Comparison of ENCODE assay signal across 1 cellular context in the genomic region with DNA sequence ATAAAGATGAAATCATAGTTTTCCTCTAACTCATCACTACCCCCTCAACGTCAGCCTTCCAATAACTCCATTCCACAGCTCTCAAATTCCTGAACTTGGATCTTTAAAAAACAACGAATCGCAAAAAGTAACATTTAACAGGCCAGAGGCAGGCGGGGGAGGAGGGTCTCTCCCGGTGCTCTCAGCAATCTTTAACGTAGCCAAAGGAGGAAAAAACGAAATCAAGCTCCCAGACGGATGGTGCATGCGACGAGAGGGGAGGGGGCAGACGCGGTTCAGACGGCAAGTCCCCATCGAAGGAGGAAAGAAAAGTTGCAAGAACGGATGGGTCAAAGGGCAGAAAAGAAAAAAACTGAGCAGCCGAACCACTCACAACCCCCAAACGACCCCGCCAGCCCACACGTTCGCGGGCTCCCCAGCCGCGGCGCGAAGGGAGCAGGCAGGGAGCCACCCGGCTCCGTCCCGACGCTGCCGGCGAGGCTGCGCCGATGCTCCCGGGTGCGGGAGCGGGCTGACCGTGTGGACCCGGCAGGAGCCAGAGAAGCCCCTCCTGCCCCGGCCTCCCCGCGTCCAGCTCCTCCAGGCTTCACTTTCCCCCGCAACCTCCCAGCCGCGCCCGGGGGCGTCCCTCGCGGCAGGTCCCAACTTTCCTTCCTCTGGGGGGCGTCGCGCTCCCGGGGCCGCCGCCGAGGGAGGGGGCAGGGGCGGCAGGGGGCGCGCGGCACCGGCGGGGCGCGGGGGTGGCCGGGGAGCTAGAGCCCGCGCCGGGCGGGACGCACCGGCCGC.
TF ChIP-seq lines count a peak whose summit lies in the region.

No MANE protein-coding gene starts in this region.

TF ChIP-seq in GM23338, 12 proteins besides CTCF, POLR2A, EP300 and RAD21 (continued from another document):
- TF ChIP-seq, protein P1, sequence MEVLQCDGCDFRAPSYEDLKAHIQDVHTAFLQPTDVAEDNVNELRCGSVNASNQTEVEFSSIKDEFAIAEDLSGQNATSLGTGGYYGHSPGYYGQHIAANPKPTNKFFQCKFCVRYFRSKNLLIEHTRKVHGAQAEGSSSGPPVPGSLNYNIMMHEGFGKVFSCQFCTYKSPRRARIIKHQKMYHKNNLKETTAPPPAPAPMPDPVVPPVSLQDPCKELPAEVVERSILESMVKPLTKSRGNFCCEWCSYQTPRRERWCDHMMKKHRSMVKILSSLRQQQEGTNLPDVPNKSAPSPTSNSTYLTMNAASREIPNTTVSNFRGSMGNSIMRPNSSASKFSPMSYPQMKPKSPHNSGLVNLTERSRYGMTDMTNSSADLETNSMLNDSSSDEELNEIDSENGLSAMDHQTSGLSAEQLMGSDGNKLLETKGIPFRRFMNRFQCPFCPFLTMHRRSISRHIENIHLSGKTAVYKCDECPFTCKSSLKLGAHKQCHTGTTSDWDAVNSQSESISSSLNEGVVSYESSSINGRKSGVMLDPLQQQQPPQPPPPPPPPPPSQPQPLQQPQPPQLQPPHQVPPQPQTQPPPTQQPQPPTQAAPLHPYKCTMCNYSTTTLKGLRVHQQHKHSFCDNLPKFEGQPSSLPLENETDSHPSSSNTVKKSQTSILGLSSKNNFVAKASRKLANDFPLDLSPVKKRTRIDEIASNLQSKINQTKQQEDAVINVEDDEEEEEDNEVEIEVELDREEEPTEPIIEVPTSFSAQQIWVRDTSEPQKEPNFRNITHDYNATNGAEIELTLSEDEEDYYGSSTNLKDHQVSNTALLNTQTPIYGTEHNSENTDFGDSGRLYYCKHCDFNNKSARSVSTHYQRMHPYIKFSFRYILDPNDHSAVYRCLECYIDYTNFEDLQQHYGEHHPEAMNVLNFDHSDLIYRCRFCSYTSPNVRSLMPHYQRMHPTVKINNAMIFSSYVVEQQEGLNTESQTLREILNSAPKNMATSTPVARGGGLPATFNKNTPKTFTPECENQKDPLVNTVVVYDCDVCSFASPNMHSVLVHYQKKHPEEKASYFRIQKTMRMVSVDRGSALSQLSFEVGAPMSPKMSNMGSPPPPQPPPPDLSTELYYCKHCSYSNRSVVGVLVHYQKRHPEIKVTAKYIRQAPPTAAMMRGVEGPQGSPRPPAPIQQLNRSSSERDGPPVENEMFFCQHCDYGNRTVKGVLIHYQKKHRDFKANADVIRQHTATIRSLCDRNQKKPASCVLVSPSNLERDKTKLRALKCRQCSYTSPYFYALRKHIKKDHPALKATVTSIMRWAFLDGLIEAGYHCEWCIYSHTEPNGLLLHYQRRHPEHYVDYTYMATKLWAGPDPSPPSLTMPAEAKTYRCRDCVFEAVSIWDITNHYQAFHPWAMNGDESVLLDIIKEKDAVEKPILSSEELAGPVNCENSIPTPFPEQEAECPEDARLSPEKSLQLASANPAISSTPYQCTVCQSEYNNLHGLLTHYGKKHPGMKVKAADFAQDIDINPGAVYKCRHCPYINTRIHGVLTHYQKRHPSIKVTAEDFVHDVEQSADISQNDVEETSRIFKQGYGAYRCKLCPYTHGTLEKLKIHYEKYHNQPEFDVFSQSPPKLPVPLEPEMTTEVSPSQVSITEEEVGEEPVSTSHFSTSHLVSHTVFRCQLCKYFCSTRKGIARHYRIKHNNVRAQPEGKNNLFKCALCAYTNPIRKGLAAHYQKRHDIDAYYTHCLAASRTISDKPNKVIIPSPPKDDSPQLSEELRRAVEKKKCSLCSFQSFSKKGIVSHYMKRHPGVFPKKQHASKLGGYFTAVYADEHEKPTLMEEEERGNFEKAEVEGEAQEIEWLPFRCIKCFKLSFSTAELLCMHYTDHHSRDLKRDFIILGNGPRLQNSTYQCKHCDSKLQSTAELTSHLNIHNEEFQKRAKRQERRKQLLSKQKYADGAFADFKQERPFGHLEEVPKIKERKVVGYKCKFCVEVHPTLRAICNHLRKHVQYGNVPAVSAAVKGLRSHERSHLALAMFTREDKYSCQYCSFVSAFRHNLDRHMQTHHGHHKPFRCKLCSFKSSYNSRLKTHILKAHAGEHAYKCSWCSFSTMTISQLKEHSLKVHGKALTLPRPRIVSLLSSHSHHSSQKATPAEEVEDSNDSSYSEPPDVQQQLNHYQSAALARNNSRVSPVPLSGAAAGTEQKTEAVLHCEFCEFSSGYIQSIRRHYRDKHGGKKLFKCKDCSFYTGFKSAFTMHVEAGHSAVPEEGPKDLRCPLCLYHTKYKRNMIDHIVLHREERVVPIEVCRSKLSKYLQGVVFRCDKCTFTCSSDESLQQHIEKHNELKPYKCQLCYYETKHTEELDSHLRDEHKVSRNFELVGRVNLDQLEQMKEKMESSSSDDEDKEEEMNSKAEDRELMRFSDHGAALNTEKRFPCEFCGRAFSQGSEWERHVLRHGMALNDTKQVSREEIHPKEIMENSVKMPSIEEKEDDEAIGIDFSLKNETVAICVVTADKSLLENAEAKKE (CRISPR knock-in tag; IDR thresholded peaks at IDR 0.05): no peak
- TF ChIP-seq NANOG (IDR thresholded peaks at IDR 0.05; ENCODE audit: borderline replicate concordance) (no peak), POLR2AphosphoS5 (IDR thresholded peaks at IDR 0.05; ENCODE audit: low read depth) (no peak), EZH2phosphoT487 (IDR thresholded peaks at IDR 0.05; ENCODE audit: unreplicated experiment) (no peak), ZNF331 (CRISPR knock-in tag; IDR thresholded peaks at IDR 0.05; ENCODE audit: low read depth) (no peak), EZH2 (IDR thresholded peaks at IDR 0.05; ENCODE audit: low read depth, unreplicated experiment) (no peak), STAT1 (IDR thresholded peaks at IDR 0.05; ENCODE audit: unreplicated experiment) (no peak), ZNF114 (CRISPR knock-in tag; IDR thresholded peaks at IDR 0.05) (no peak)
- TF ChIP-seq, protein P2, sequence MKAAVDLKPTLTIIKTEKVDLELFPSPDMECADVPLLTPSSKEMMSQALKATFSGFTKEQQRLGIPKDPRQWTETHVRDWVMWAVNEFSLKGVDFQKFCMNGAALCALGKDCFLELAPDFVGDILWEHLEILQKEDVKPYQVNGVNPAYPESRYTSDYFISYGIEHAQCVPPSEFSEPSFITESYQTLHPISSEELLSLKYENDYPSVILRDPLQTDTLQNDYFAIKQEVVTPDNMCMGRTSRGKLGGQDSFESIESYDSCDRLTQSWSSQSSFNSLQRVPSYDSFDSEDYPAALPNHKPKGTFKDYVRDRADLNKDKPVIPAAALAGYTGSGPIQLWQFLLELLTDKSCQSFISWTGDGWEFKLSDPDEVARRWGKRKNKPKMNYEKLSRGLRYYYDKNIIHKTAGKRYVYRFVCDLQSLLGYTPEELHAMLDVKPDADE (IDR thresholded peaks at IDR 0.05): no peak
